In genomic region chr2:19454125-19454524, GRCh38 we compare ENCODE assay signal across 33 cellular contexts.
"Had no signal": no experiment of that assay in that cellular context is flagged by ENCODE, and none has a peak within 500 bp of the region (broad histone marks: within the 10 kb centered on the region; RNA-seq: fewer than 3 reads in every experiment).

No MANE protein-coding gene starts in this region.

- H3K27me3 ChIP-seq: adrenal gland, ascending aorta, body of pancreas, brain microvascular endothelial cell, breast epithelium had no signal

- H3K9me3 ChIP-seq: body of pancreas had no signal

- H3K27ac ChIP-seq: adrenal gland, ascending aorta, body of pancreas, brain microvascular endothelial cell, breast epithelium, cardiac muscle cell had no signal

- H3K36me3 ChIP-seq: adrenal gland, ascending aorta, brain microvascular endothelial cell, breast epithelium, cardiac muscle cell had no signal

- H3K4me1 ChIP-seq: adrenal gland, body of pancreas, breast epithelium had no signal

- FAIRE-seq: astrocyte, bronchial epithelial cell had no signal

- H3K4me3 ChIP-seq: adrenal gland, ascending aorta, body of pancreas, breast epithelium, cardiac muscle cell had no signal

- DNase-seq: activated effector memory CD4-positive, alpha-beta T cell treated with anti-CD3 and anti-CD28 coated beads, Interleukin-2, amount 50 U/mL, for 16 hours; activated effector memory CD4-positive, alpha-beta T cell treated with Interleukin-2 at 50 U/mL for 16 hours; activated gamma-delta T cell; activated gamma-delta T cell treated with Interleukin-2 at 50 U/mL for 16 hours; activated naive CD4-positive, alpha-beta T cell; activated naive CD4-positive, alpha-beta T cell treated with anti-CD3 and anti-CD28 coated beads for 36 hours; activated naive CD4-positive, alpha-beta T cell treated with anti-CD3 and anti-CD28 coated beads, Interleukin-2, amount 10 ng/mL, durations not matched to agents 7 days and 5 days; activated naive CD4-positive, alpha-beta T cell treated with anti-CD3 and anti-CD28 coated beads, Interleukin-2, amount 50 U/mL, for 16 hours; activated naive CD4-positive, alpha-beta T cell treated with Interleukin-2 at 50 U/mL for 16 hours; activated naive CD8-positive, alpha-beta T cell treated with anti-CD3 and anti-CD28 coated beads for 36 hours; activated naive CD8-positive, alpha-beta T cell treated with anti-CD3 and anti-CD28 coated beads, Interleukin-2, amount 10 ng/mL, durations not matched to agents 7 days and 5 days; activated naive CD8-positive, alpha-beta T cell treated with anti-CD3 and anti-CD28 coated beads, Interleukin-2, amount 50 U/mL, for 24 hours; activated T-cell treated with anti-CD3 and anti-CD28 coated beads, Interleukin-2, amount 50 U/mL, for 24 hours; activated T-cell treated with anti-CD3 and anti-CD28 coated beads, Interleukin-2, amount 50 U/mL, for 4 hours; activated T-cell treated with anti-CD3 and anti-CD28 coated beads, Interleukin-2, amount 50 U/mL, for 48 hours; activated T-cell treated with anti-CD3 and anti-CD28 coated beads, Interleukin-2, amount 50 U/mL, for 72 hours; adrenal gland; amniotic stem cell; amygdala; anterior cingulate cortex; aorta; body of pancreas; brain microvascular endothelial cell; caudate nucleus; central memory CD4-positive, alpha-beta T cell; cerebellar nuclear complex had no signal

- ATAC-seq: activated naive CD4-positive, alpha-beta T cell treated with anti-CD3 and anti-CD28 coated beads, Interleukin-2, amount 50 U/mL, for 72 hours; activated naive CD8-positive, alpha-beta T cell treated with anti-CD3 and anti-CD28 coated beads, Interleukin-2, amount 50 U/mL, for 24 hours; activated T-cell treated with anti-CD3 and anti-CD28 coated beads, Interleukin-2, amount 50 U/mL, for 4 hours; activated T-cell treated with anti-CD3 and anti-CD28 coated beads, Interleukin-2, amount 50 U/mL, for 72 hours; activated T-helper 17 cell treated with anti-CD3 and anti-CD28 coated beads, Interleukin-2, amount 50 U/mL, for 72 hours; body of pancreas had no signal
